Comparison of ENCODE assay signal across 19 cellular contexts in the genomic region with DNA sequence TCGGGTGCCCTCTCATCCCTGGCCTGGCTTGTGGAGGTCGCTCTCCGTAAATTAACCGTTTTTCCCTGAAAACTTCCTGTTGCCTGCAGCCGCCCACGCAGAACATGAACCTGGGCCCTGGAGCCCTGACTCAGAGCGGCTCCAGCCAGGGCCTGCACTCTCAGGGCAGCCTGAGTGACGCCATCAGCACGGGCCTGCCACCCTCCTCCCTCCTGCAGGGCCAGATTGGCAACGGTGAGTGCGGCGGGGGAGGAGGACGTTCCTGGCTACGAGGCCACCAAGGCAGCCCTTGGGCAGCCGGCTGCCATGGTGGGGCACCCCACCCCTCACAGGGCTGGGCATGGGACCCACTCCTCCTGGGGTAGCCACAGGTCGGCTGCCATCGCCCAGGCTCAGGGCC. TPM values are rescaled to one million over a fixed set of nuclear protein-coding genes. Genes with fewer than 3 reads are reported as not detected.
A peak's percentile ranks its signal among the peaks of the same experiment; 100 is the strongest.
DNase-seq lines count a peak whose midpoint lies in the region; ATAC-seq, FAIRE-seq and TF ChIP-seq lines count a peak whose summit lies in the region.
"Had no signal": no experiment of that assay in that cellular context is flagged by ENCODE, and none has a peak within 500 bp of the region (broad histone marks: within the 10 kb centered on the region; RNA-seq: fewer than 3 reads in every experiment).

No MANE protein-coding gene starts in this region.

- H3K4me1 ChIP-seq in HepG2 (ENCODE audit: insufficient read depth, low read length): peaks cover 12% of the 10 kb centered on the region
- H3K4me1 ChIP-seq: prostate gland had no signal

- H3K27ac ChIP-seq in HepG2 (ENCODE audit: extremely low read length, insufficient read depth, low read length): no peak overlapping the region
- H3K27ac ChIP-seq: heart left ventricle, prostate gland, testis had no signal

- H3K4me3 ChIP-seq in cardiac fibroblast (replicated peaks in 1 of 2; ENCODE audit: low read depth in 2 of 2, low read length in 2 of 2): no peak overlapping the region
- no peak overlapping the region for H3K4me3 ChIP-seq in HepG2 (replicated peaks in 1 of 3; ENCODE audit: insufficient read depth in 1 of 3, low read depth in 2 of 3, low read length in 3 of 3)
- H3K4me3 ChIP-seq: heart left ventricle, prostate gland, testis had no signal

- H3K9me3 ChIP-seq in HepG2 (ENCODE audit: low read length): no peaks in the 10 kb centered on the region
- H3K9me3 ChIP-seq: Caco-2, heart left ventricle, prostate gland, testis had no signal

- CTCF ChIA-PET in HepG2 (lab: Yijun Ruan, JAX; ENCODE audit: low intra/inter-chr PET ratio, low total read pairs): no interaction called here

- TF ChIP-seq RAD21 in Ishikawa (IDR thresholded peaks at IDR 0.05; ENCODE audit: low read depth): no peak
- TF ChIP-seq RAD21 in HepG2 (CRISPR knock-in tag; IDR thresholded peaks at IDR 0.05): no peak

- H2AFZ ChIP-seq in HepG2 (ENCODE audit: low read length): no peak overlapping the region

- DNase-seq in AG08396 (ENCODE audit: low spot score) (peak; percentile 52), cardiac fibroblast (ENCODE audit: low read depth in 2 of 2) (peak; percentile 76 to 79), HepG2 (ENCODE audit: low spot score) (no peak), CD14-positive monocyte (ENCODE audit: low spot score) (no peak), frontal cortex (ENCODE audit: low spot score in 2 of 2) (no peak)
- DNase-seq: activated CD4-positive, alpha-beta T cell treated with anti-CD3 and anti-CD28 coated beads for 1 hour; activated naive CD4-positive, alpha-beta T cell treated with anti-CD3 and anti-CD28 coated beads, Interleukin-2, amount 10 ng/mL, durations not matched to agents 7 days and 5 days; Caco-2; cerebellar nuclear complex; NCI-H774; T-helper 2 cell; testis had no signal

- H4K20me1 ChIP-seq in HepG2 (ENCODE audit: insufficient read depth, low read length): peaks cover 10% of the 10 kb centered on the region

- 96% methylated on average over 13 of the region's 17 CpGs for WGBS in HepG2 (ENCODE audit: low lambda C conversion rate)

- in situ Hi-C loops in HepG2 (cut with HindIII; ENCODE audit: extremely low pct_ligation_motif_present, low pct_unique_long_range_greater_than_20kb): no loop called here

- no peaks in the 10 kb centered on the region for H3K9me3 Mint-ChIP-seq in CD14-positive monocyte
- H3K9me3 Mint-ChIP-seq: activated naive CD4-positive, alpha-beta T cell treated with anti-CD3 and anti-CD28 coated beads, Interleukin-2, amount 10 ng/mL, durations not matched to agents 7 days and 5 days had no signal

- FAIRE-seq in HepG2 (lab: Jason Lieb, UNC) (no peak), frontal cortex (lab: Jason Lieb, UNC) (no peak)
- FAIRE-seq: endothelial cell of umbilical vein had no signal

- H3K36me3 ChIP-seq in HepG2 (replicated peaks in 1 of 2; ENCODE audit: control insufficient read depth in 1 of 2, insufficient read depth in 2 of 2, low read length in 2 of 2): peaks cover 59 to 82% of the 10 kb centered on the region in 2 experiments

- H3K4me1 Mint-ChIP-seq in CD14-positive monocyte: peaks cover 3% of the 10 kb centered on the region

- TF ChIP-seq EP300 in Ishikawa (IDR thresholded peaks at IDR 0.05; ENCODE audit: borderline replicate concordance) (no peak), HepG2 (IDR thresholded peaks at IDR 0.05; ENCODE audit: low read depth in 2 of 2, low read length in 2 of 2) (no peak), HepG2 (CRISPR knock-in tag; IDR thresholded peaks at IDR 0.05; ENCODE audit: borderline replicate concordance) (no peak)

- peaks cover 36% of the 10 kb centered on the region for H3K79me2 ChIP-seq in HepG2 (ENCODE audit: insufficient read depth, low read length)

- no peak for TF ChIP-seq POLR2A in HepG2 (IDR thresholded peaks at IDR 0.05; ENCODE audit: insufficient read depth in 1 of 2, low read depth in 2 of 2, low read length in 2 of 2)

- ATAC-seq in HepG2 (no peak), HG03175 (IDR thresholded peaks at IDR 0.05; ENCODE audit: unreplicated experiment) (no peak), HG02885 (IDR thresholded peaks at IDR 0.05; ENCODE audit: poor library complexity, unreplicated experiment) (no peak)
- ATAC-seq: heart left ventricle had no signal

- POLR2A ChIA-PET in HepG2 (lab: Yijun Ruan, JAX): no interaction called here

- H3K9ac ChIP-seq in HepG2 (ENCODE audit: insufficient read depth, low read depth, low read length): no peak overlapping the region

- TF ChIP-seq CTCF in cardiac fibroblast (IDR thresholded peaks at IDR 0.05; ENCODE audit: low read depth, low read length) (no peak), HepG2 (CRISPR knock-in tag; IDR thresholded peaks at IDR 0.05) (no peak), CD14-positive monocyte (IDR thresholded peaks at IDR 0.05) (no peak)

- H3K4me3 Mint-ChIP-seq in CD14-positive monocyte: no peak overlapping the region
- H3K4me3 Mint-ChIP-seq: activated naive CD4-positive, alpha-beta T cell treated with anti-CD3 and anti-CD28 coated beads, Interleukin-2, amount 10 ng/mL, durations not matched to agents 7 days and 5 days had no signal

- H3K27me3 Mint-ChIP-seq in CD14-positive monocyte (ENCODE audit: low read depth in 3 of 3): peaks cover 0 to 2% (median under 1%) of the 10 kb centered on the region in 3 donors
- H3K27me3 Mint-ChIP-seq: activated naive CD4-positive, alpha-beta T cell treated with anti-CD3 and anti-CD28 coated beads, Interleukin-2, amount 10 ng/mL, durations not matched to agents 7 days and 5 days had no signal

- no TSS peak for BruUV-seq in HepG2 (replicated peaks; lab: Mats Ljungman, UMichigan)

- intact Hi-C loops in HepG2 (cut with micrococcal nuclease; ENCODE audit: unreplicated experiment): no loop called here
- intact Hi-C loops in CD14-positive monocyte (cut with micrococcal nuclease): no loop called here

- H3K4me2 ChIP-seq in HepG2 (ENCODE audit: low read depth, low read length): no peak overlapping the region

- peaks cover 51 to 76% of the 10 kb centered on the region in 2 donors for H3K36me3 Mint-ChIP-seq in CD14-positive monocyte

- no peak overlapping the region for H3K27ac Mint-ChIP-seq in CD14-positive monocyte
- H3K27ac Mint-ChIP-seq: activated naive CD4-positive, alpha-beta T cell treated with anti-CD3 and anti-CD28 coated beads, Interleukin-2, amount 10 ng/mL, durations not matched to agents 7 days and 5 days had no signal

- no peaks in the 10 kb centered on the region for H3K27me3 ChIP-seq in HepG2 (ENCODE audit: control insufficient read depth in 1 of 2, insufficient read depth in 2 of 2, low read length in 2 of 2)
- H3K27me3 ChIP-seq: heart left ventricle, testis had no signal

RNA-seq across cellular contexts. Expression of gene SS18L1, which starts 17.8 kb away (rescaled TPM):
- total RNA-seq in HepG2 (2016; rRNA removed; fragmentation: Illumina TruSeq; extraction: Trizol) (15.3 and 17.8 TPM in 2 replicates), frontal cortex (86.0 TPM)
- 8.6 and 10.0 TPM in 2 replicates for total RNA-seq in HepG2 (2016; cell fraction: cytosol; rRNA removed; fragmentation: Illumina TruSeq; extraction: Trizol; ENCODE audit: low read depth)
- 14.3 and 17.3 TPM in 2 replicates for total RNA-seq in HepG2 (2016; cell fraction: insoluble cytoplasmic fraction; rRNA removed; fragmentation: Illumina TruSeq; extraction: Trizol)
- total RNA-seq in HepG2 (2016; cell fraction: membrane; rRNA removed; fragmentation: Illumina TruSeq; extraction: Trizol): 13.2 and 13.6 TPM in 2 replicates
- 21.3 and 26.0 TPM in 2 replicates for total RNA-seq in HepG2 (2016; cell fraction: nucleus; rRNA removed; fragmentation: Illumina TruSeq; extraction: Trizol)
- polyA plus RNA-seq in HepG2 (2011; rRNA removed) (27.6 and 32.0 TPM in 2 replicates), CD14-positive monocyte (1 to 10 TPM in 1 of 2 donors, under 1 TPM in 1; 0.75 to 1.1 TPM)
- polyA plus RNA-seq in HepG2 (2011; cell fraction: cytosol; rRNA removed): 13.9 and 24.3 TPM in 2 replicates
- polyA plus RNA-seq in HepG2 (2011; cell fraction: nucleus; rRNA removed): 94.6 and 141 TPM in 2 replicates
- 16.9 and 17.6 TPM in 2 replicates for polyA plus RNA-seq in HepG2 (2012)
- 2.6 and 2.8 TPM in 2 replicates for polyA plus RNA-seq in HepG2 (2016; cell fraction: cytosol; fragmentation: Illumina TruSeq; extraction: Trizol; ENCODE audit: low read depth)
- 12.8 and 13.4 TPM in 2 replicates for polyA plus RNA-seq in HepG2 (2016; cell fraction: insoluble cytoplasmic fraction; fragmentation: Illumina TruSeq; extraction: Trizol; ENCODE audit: low read depth)
- 5.4 and 6.3 TPM in 2 replicates for polyA plus RNA-seq in HepG2 (2016; cell fraction: membrane; fragmentation: Illumina TruSeq; extraction: Trizol; ENCODE audit: low read depth)
- polyA plus RNA-seq in HepG2 (2016; cell fraction: nucleus; fragmentation: Illumina TruSeq; extraction: Trizol; ENCODE audit: insufficient read depth, low read depth): 60.6 and 69.1 TPM in 2 replicates
- polyA minus RNA-seq in HepG2 (2011; rRNA and poly(A)+ RNA removed; ENCODE audit: low replicate concordance): 32.8 and 53.5 TPM in 2 replicates
- 14.5 and 16.4 TPM in 2 replicates for polyA minus RNA-seq in HepG2 (2011; cell fraction: cytosol; rRNA and poly(A)+ RNA removed)
- polyA minus RNA-seq in HepG2 (2011; cell fraction: nucleus; rRNA and poly(A)+ RNA removed): 30.1 and 33.4 TPM in 2 replicates

RNA-seq across cellular contexts. Expression of gene PSMA7, which starts 18.2 kb away (rescaled TPM):
- total RNA-seq in HepG2 (2016; rRNA removed; fragmentation: Illumina TruSeq; extraction: Trizol): 531 and 639 TPM in 2 replicates
- 280 and 300 TPM in 2 replicates for total RNA-seq in HepG2 (2016; cell fraction: cytosol; rRNA removed; fragmentation: Illumina TruSeq; extraction: Trizol; ENCODE audit: low read depth)
- total RNA-seq in HepG2 (2016; cell fraction: insoluble cytoplasmic fraction; rRNA removed; fragmentation: Illumina TruSeq; extraction: Trizol): 555 and 661 TPM in 2 replicates
- total RNA-seq in HepG2 (2016; cell fraction: membrane; rRNA removed; fragmentation: Illumina TruSeq; extraction: Trizol): 259 and 300 TPM in 2 replicates
- total RNA-seq in HepG2 (2016; cell fraction: nucleus; rRNA removed; fragmentation: Illumina TruSeq; extraction: Trizol): 259 and 270 TPM in 2 replicates
- 571 and 631 TPM in 2 replicates for polyA plus RNA-seq in HepG2 (2011; rRNA removed)
- polyA plus RNA-seq in HepG2 (2011; cell fraction: cytosol; rRNA removed): 539 and 602 TPM in 2 replicates
- polyA plus RNA-seq in HepG2 (2011; cell fraction: nucleus; rRNA removed): 375 and 401 TPM in 2 replicates
- 283 and 330 TPM in 2 replicates for polyA plus RNA-seq in HepG2 (2012)
- polyA plus RNA-seq in HepG2 (2016; cell fraction: cytosol; fragmentation: Illumina TruSeq; extraction: Trizol; ENCODE audit: low read depth): 290 and 328 TPM in 2 replicates
- 656 and 720 TPM in 2 replicates for polyA plus RNA-seq in HepG2 (2016; cell fraction: insoluble cytoplasmic fraction; fragmentation: Illumina TruSeq; extraction: Trizol; ENCODE audit: low read depth)
- 233 and 270 TPM in 2 replicates for polyA plus RNA-seq in HepG2 (2016; cell fraction: membrane; fragmentation: Illumina TruSeq; extraction: Trizol; ENCODE audit: low read depth)
- polyA plus RNA-seq in HepG2 (2016; cell fraction: nucleus; fragmentation: Illumina TruSeq; extraction: Trizol; ENCODE audit: insufficient read depth, low read depth): 418 and 431 TPM in 2 replicates
- 380 and 541 TPM in 2 replicates for polyA minus RNA-seq in HepG2 (2011; rRNA and poly(A)+ RNA removed; ENCODE audit: low replicate concordance)
- polyA minus RNA-seq in HepG2 (2011; cell fraction: cytosol; rRNA and poly(A)+ RNA removed): 93.0 and 111 TPM in 2 replicates
- 111 and 120 TPM in 2 replicates for polyA minus RNA-seq in HepG2 (2011; cell fraction: nucleus; rRNA and poly(A)+ RNA removed)
- 100 to 1,000 TPM; 527 to 668 TPM for polyA plus RNA-seq in CD14-positive monocyte
- total RNA-seq in frontal cortex: 124 TPM

RNA-seq across cellular contexts. Expression of gene MTG2, which starts 21.5 kb away (rescaled TPM):
- total RNA-seq in HepG2 (2016; rRNA removed; fragmentation: Illumina TruSeq; extraction: Trizol) (31.3 and 37.8 TPM in 2 replicates), frontal cortex (17.5 TPM)
- 14.9 and 15.3 TPM in 2 replicates for total RNA-seq in HepG2 (2016; cell fraction: cytosol; rRNA removed; fragmentation: Illumina TruSeq; extraction: Trizol; ENCODE audit: low read depth)
- total RNA-seq in HepG2 (2016; cell fraction: insoluble cytoplasmic fraction; rRNA removed; fragmentation: Illumina TruSeq; extraction: Trizol): 30.0 and 35.2 TPM in 2 replicates
- total RNA-seq in HepG2 (2016; cell fraction: membrane; rRNA removed; fragmentation: Illumina TruSeq; extraction: Trizol): 20.4 and 23.8 TPM in 2 replicates
- total RNA-seq in HepG2 (2016; cell fraction: nucleus; rRNA removed; fragmentation: Illumina TruSeq; extraction: Trizol): 23.8 and 28.4 TPM in 2 replicates
- polyA plus RNA-seq in HepG2 (2011; rRNA removed) (20.4 and 22.5 TPM in 2 replicates), CD14-positive monocyte (10 to 100 TPM; 10.8 to 14.9 TPM)
- 19.5 and 23.4 TPM in 2 replicates for polyA plus RNA-seq in HepG2 (2011; cell fraction: cytosol; rRNA removed)
- 31.1 and 31.2 TPM in 2 replicates for polyA plus RNA-seq in HepG2 (2011; cell fraction: nucleus; rRNA removed)
- polyA plus RNA-seq in HepG2 (2012): 21.4 and 26.9 TPM in 2 replicates
- 13.5 and 13.6 TPM in 2 replicates for polyA plus RNA-seq in HepG2 (2016; cell fraction: cytosol; fragmentation: Illumina TruSeq; extraction: Trizol; ENCODE audit: low read depth)
- 33.7 and 36.3 TPM in 2 replicates for polyA plus RNA-seq in HepG2 (2016; cell fraction: insoluble cytoplasmic fraction; fragmentation: Illumina TruSeq; extraction: Trizol; ENCODE audit: low read depth)
- polyA plus RNA-seq in HepG2 (2016; cell fraction: membrane; fragmentation: Illumina TruSeq; extraction: Trizol; ENCODE audit: low read depth): 18.0 and 19.8 TPM in 2 replicates
- 87.6 and 92.7 TPM in 2 replicates for polyA plus RNA-seq in HepG2 (2016; cell fraction: nucleus; fragmentation: Illumina TruSeq; extraction: Trizol; ENCODE audit: insufficient read depth, low read depth)
- 27.2 and 36.2 TPM in 2 replicates for polyA minus RNA-seq in HepG2 (2011; rRNA and poly(A)+ RNA removed; ENCODE audit: low replicate concordance)
- 13.0 and 15.4 TPM in 2 replicates for polyA minus RNA-seq in HepG2 (2011; cell fraction: cytosol; rRNA and poly(A)+ RNA removed)
- polyA minus RNA-seq in HepG2 (2011; cell fraction: nucleus; rRNA and poly(A)+ RNA removed): 16.7 and 20.9 TPM in 2 replicates

RNA-seq across cellular contexts. Expression of gene LSM14B, which starts 39.1 kb away (rescaled TPM):
- 77.7 and 79.2 TPM in 2 replicates for total RNA-seq in HepG2 (2016; rRNA removed; fragmentation: Illumina TruSeq; extraction: Trizol)
- total RNA-seq in HepG2 (2016; cell fraction: cytosol; rRNA removed; fragmentation: Illumina TruSeq; extraction: Trizol; ENCODE audit: low read depth): 24.5 and 25.5 TPM in 2 replicates
- total RNA-seq in HepG2 (2016; cell fraction: insoluble cytoplasmic fraction; rRNA removed; fragmentation: Illumina TruSeq; extraction: Trizol): 67.6 and 79.5 TPM in 2 replicates
- total RNA-seq in HepG2 (2016; cell fraction: membrane; rRNA removed; fragmentation: Illumina TruSeq; extraction: Trizol): 64.7 and 64.9 TPM in 2 replicates
- 45.7 and 51.1 TPM in 2 replicates for total RNA-seq in HepG2 (2016; cell fraction: nucleus; rRNA removed; fragmentation: Illumina TruSeq; extraction: Trizol)
- 43.3 and 50.4 TPM in 2 replicates for polyA plus RNA-seq in HepG2 (2011; rRNA removed)
- 24.6 and 38.4 TPM in 2 replicates for polyA plus RNA-seq in HepG2 (2011; cell fraction: cytosol; rRNA removed)
- polyA plus RNA-seq in HepG2 (2011; cell fraction: nucleus; rRNA removed): 68.1 and 80.1 TPM in 2 replicates
- polyA plus RNA-seq in HepG2 (2012): 35.5 and 43.9 TPM in 2 replicates
- polyA plus RNA-seq in HepG2 (2016; cell fraction: cytosol; fragmentation: Illumina TruSeq; extraction: Trizol; ENCODE audit: low read depth): 15.6 and 19.3 TPM in 2 replicates
- polyA plus RNA-seq in HepG2 (2016; cell fraction: insoluble cytoplasmic fraction; fragmentation: Illumina TruSeq; extraction: Trizol; ENCODE audit: low read depth): 70.8 and 83.3 TPM in 2 replicates
- polyA plus RNA-seq in HepG2 (2016; cell fraction: membrane; fragmentation: Illumina TruSeq; extraction: Trizol; ENCODE audit: low read depth): 38.0 and 40.1 TPM in 2 replicates
- 84.6 and 88.2 TPM in 2 replicates for polyA plus RNA-seq in HepG2 (2016; cell fraction: nucleus; fragmentation: Illumina TruSeq; extraction: Trizol; ENCODE audit: insufficient read depth, low read depth)
- polyA minus RNA-seq in HepG2 (2011; rRNA and poly(A)+ RNA removed; ENCODE audit: low replicate concordance): 41.0 and 77.9 TPM in 2 replicates
- polyA minus RNA-seq in HepG2 (2011; cell fraction: cytosol; rRNA and poly(A)+ RNA removed): 22.8 and 27.3 TPM in 2 replicates
- polyA minus RNA-seq in HepG2 (2011; cell fraction: nucleus; rRNA and poly(A)+ RNA removed): 35.0 and 37.7 TPM in 2 replicates
- 1 to 10 TPM; 1.0 to 1.4 TPM for polyA plus RNA-seq in CD14-positive monocyte
- 97.8 TPM for total RNA-seq in frontal cortex

RNA-seq across cellular contexts. Expression of gene HRH3, which starts 58.7 kb away (rescaled TPM):
- total RNA-seq in HepG2 (2016; rRNA removed; fragmentation: Illumina TruSeq; extraction: Trizol) (0.10 and 0.18 TPM in 2 replicates), frontal cortex (0.82 TPM)
- 0.10 TPM in 1 of 2 replicates, not detected in the other for total RNA-seq in HepG2 (2016; cell fraction: cytosol; rRNA removed; fragmentation: Illumina TruSeq; extraction: Trizol; ENCODE audit: low read depth)
- total RNA-seq in HepG2 (2016; cell fraction: insoluble cytoplasmic fraction; rRNA removed; fragmentation: Illumina TruSeq; extraction: Trizol): 0.06 TPM in 1 of 2 replicates, not detected in the other
- 0.12 and 0.14 TPM in 2 replicates for total RNA-seq in HepG2 (2016; cell fraction: membrane; rRNA removed; fragmentation: Illumina TruSeq; extraction: Trizol)
- not detected in 2 replicates for total RNA-seq in HepG2 (2016; cell fraction: nucleus; rRNA removed; fragmentation: Illumina TruSeq; extraction: Trizol)
- polyA plus RNA-seq in HepG2 (2011; rRNA removed) (not detected in 2 replicates), CD14-positive monocyte (not detected)
- not detected in 2 replicates for polyA plus RNA-seq in HepG2 (2011; cell fraction: cytosol; rRNA removed)
- not detected in 2 replicates for polyA plus RNA-seq in HepG2 (2011; cell fraction: nucleus; rRNA removed)
- 0.08 TPM in 1 of 2 replicates, not detected in the other for polyA plus RNA-seq in HepG2 (2012)
- 0.08 TPM in 1 of 2 replicates, not detected in the other for polyA plus RNA-seq in HepG2 (2016; cell fraction: cytosol; fragmentation: Illumina TruSeq; extraction: Trizol; ENCODE audit: low read depth)
- 0.34 TPM in 1 of 2 replicates, not detected in the other for polyA plus RNA-seq in HepG2 (2016; cell fraction: insoluble cytoplasmic fraction; fragmentation: Illumina TruSeq; extraction: Trizol; ENCODE audit: low read depth)
- 0.17 TPM in 2 replicates for polyA plus RNA-seq in HepG2 (2016; cell fraction: membrane; fragmentation: Illumina TruSeq; extraction: Trizol; ENCODE audit: low read depth)
- polyA plus RNA-seq in HepG2 (2016; cell fraction: nucleus; fragmentation: Illumina TruSeq; extraction: Trizol; ENCODE audit: insufficient read depth, low read depth): not detected in 2 replicates
- polyA minus RNA-seq in HepG2 (2011; rRNA and poly(A)+ RNA removed; ENCODE audit: low replicate concordance): not detected in 2 replicates
- not detected in 2 replicates for polyA minus RNA-seq in HepG2 (2011; cell fraction: cytosol; rRNA and poly(A)+ RNA removed)
- polyA minus RNA-seq in HepG2 (2011; cell fraction: nucleus; rRNA and poly(A)+ RNA removed): not detected in 2 replicates
- total RNA-seq: Caco-2, endothelial cell of umbilical vein, heart left ventricle, HT-29 had no signal
- polyA plus RNA-seq: endothelial cell of umbilical vein, heart left ventricle had no signal

Comparison
In these comparisons a context has a peak if more than half of its experiments do, and no peak if none do; other contexts are left out.
1. DNase-seq: peak in AG08396 (single experiment) and cardiac fibroblast (2 of 2); none in HepG2 (single experiment), CD14-positive monocyte (single experiment) and frontal cortex (0 of 2).